16 cellular contexts compared by ENCODE assay signal in the genomic region with DNA sequence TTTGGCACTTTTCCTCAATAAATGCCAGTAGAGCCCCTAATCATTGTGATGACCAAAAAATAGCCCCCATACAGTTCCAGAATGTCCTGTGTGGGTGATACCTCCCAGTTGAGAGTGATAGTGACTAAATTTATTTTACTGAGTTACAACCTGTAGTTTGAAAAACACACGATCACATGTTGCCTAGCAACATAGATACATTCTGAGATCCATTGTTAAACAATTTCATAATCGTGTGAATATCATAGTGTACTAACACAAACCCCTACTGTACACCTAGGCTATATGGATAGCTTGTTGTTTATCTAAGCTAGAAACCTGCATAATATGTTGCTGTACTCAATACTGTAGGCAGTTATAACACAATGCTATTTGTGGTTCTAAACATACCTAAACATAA. TPM values are rescaled to one million over a fixed set of nuclear protein-coding genes. Genes with fewer than 3 reads are reported as not detected.
DNase-seq lines count a peak whose midpoint lies in the region; ATAC-seq and TF ChIP-seq lines count a peak whose summit lies in the region.
"Had no signal": no experiment of that assay in that cellular context is flagged by ENCODE, and none has a peak within 500 bp of the region (broad histone marks: within the 10 kb centered on the region; RNA-seq: fewer than 3 reads in every experiment).

No MANE protein-coding gene starts in this region.

- CTCF ChIA-PET in activated naive CD4-positive, alpha-beta T cell treated with anti-CD3 and anti-CD28 coated beads, Interleukin-2, amount 10 ng/mL, durations not matched to agents 7 days and 5 days (lab: Charles Lee) = interaction anchor here (1.1 to 3.1 kb wide), 6 partner anchors 11 to 76 kb away, joined by 3 to 10 read pairs (median 3); no protein-coding TSS in a partner anchor

- no peaks in the 10 kb centered on the region for H3K9me3 ChIP-seq in aorta (ENCODE audit: control insufficient read depth, low read length)
- H3K9me3 ChIP-seq: left lung, thoracic aorta had no signal

- H3K4me1 ChIP-seq in aorta (ENCODE audit: control insufficient read depth in 1 of 2, insufficient read depth in 2 of 2, low read length in 2 of 2) = peaks cover 0 to 2% of the 10 kb centered on the region in 2 donors

- no peak for ATAC-seq in naive B cell (ENCODE audit: low read depth in 2 of 2)
- ATAC-seq in GM19455 (IDR thresholded peaks at IDR 0.05; ENCODE audit: unreplicated experiment) = no peak
- ATAC-seq in aorta (ENCODE audit: low FRiP score) = no peak
- ATAC-seq: GM12878, left lung had no signal

- H3K36me3 ChIP-seq in aorta (ENCODE audit: control insufficient read depth in 1 of 2, insufficient read depth in 2 of 2, low read length in 1 of 2) = no peaks in the 10 kb centered on the region
- H3K36me3 ChIP-seq: left lung, thoracic aorta had no signal

- H3K4me1 Mint-ChIP-seq in activated naive CD4-positive, alpha-beta T cell treated with anti-CD3 and anti-CD28 coated beads, Interleukin-2, amount 10 ng/mL, durations not matched to agents 7 days and 5 days = peaks cover 48% of the 10 kb centered on the region
- peaks cover 48% of the 10 kb centered on the region for H3K4me1 Mint-ChIP-seq in HFFc6 (ENCODE audit: low read depth)
- peaks cover 71% of the 10 kb centered on the region for H3K4me1 Mint-ChIP-seq in activated naive CD8-positive, alpha-beta T cell (ENCODE audit: low read depth)
- H3K4me1 Mint-ChIP-seq in naive B cell = peaks cover 17 to 79% (median 45%) of the 10 kb centered on the region in 3 donors

- H3K4me3 Mint-ChIP-seq in activated naive CD4-positive, alpha-beta T cell treated with anti-CD3 and anti-CD28 coated beads, Interleukin-2, amount 10 ng/mL, durations not matched to agents 7 days and 5 days = no peak overlapping the region
- no peak overlapping the region for H3K4me3 Mint-ChIP-seq in HFFc6
- peak overlapping the region; percentile 30 for H3K4me3 Mint-ChIP-seq in activated naive CD8-positive, alpha-beta T cell
- H3K4me3 Mint-ChIP-seq in naive B cell = no peak overlapping the region

- peaks cover 2% of the 10 kb centered on the region for H3K9me3 Mint-ChIP-seq in activated naive CD4-positive, alpha-beta T cell treated with anti-CD3 and anti-CD28 coated beads, Interleukin-2, amount 10 ng/mL, durations not matched to agents 7 days and 5 days
- H3K9me3 Mint-ChIP-seq in HFFc6 = no peaks in the 10 kb centered on the region
- no peaks in the 10 kb centered on the region for H3K9me3 Mint-ChIP-seq in activated naive CD8-positive, alpha-beta T cell (ENCODE audit: low read depth)
- no peaks in the 10 kb centered on the region for H3K9me3 Mint-ChIP-seq in naive B cell

- no peaks in the 10 kb centered on the region for H3K27me3 Mint-ChIP-seq in activated naive CD4-positive, alpha-beta T cell treated with anti-CD3 and anti-CD28 coated beads, Interleukin-2, amount 10 ng/mL, durations not matched to agents 7 days and 5 days
- H3K27me3 Mint-ChIP-seq in HFFc6 (ENCODE audit: insufficient read depth) (no peaks in the 10 kb centered on the region; the same call in none of the 2 replicates), naive B cell (no peaks in the 10 kb centered on the region)
- no peaks in the 10 kb centered on the region for H3K27me3 Mint-ChIP-seq in activated naive CD8-positive, alpha-beta T cell

- 45 to 53% methylated on average over 2 of the region's 2 CpGs for WGBS in aorta, 2 donors

- no peaks in the 10 kb centered on the region for H3K27me3 ChIP-seq in aorta (ENCODE audit: control insufficient read depth in 1 of 2, insufficient read depth in 2 of 2, low read length in 1 of 2)
- H3K27me3 ChIP-seq: left lung had no signal

- H3K27ac Mint-ChIP-seq in activated naive CD4-positive, alpha-beta T cell treated with anti-CD3 and anti-CD28 coated beads, Interleukin-2, amount 10 ng/mL, durations not matched to agents 7 days and 5 days = peak overlapping the region; percentile 42
- H3K27ac Mint-ChIP-seq in HFFc6 (peak overlapping the region; percentile 59; the same call in 1 of the 2 replicates), naive B cell (peak overlapping the region in 4 of 6 donors; percentile 25 to 84 (median 60))
- peak overlapping the region; percentile 93 for H3K27ac Mint-ChIP-seq in activated naive CD8-positive, alpha-beta T cell

- H3K36me3 Mint-ChIP-seq in activated naive CD4-positive, alpha-beta T cell treated with anti-CD3 and anti-CD28 coated beads, Interleukin-2, amount 10 ng/mL, durations not matched to agents 7 days and 5 days = peaks cover 19% of the 10 kb centered on the region
- H3K36me3 Mint-ChIP-seq in HFFc6 (ENCODE audit: low read depth) = peaks cover 7% of the 10 kb centered on the region
- H3K36me3 Mint-ChIP-seq in activated naive CD8-positive, alpha-beta T cell = peaks cover 8% of the 10 kb centered on the region
- peaks cover 0 to 5% of the 10 kb centered on the region in 2 donors for H3K36me3 Mint-ChIP-seq in naive B cell

- no peak for TF ChIP-seq CTCF in HFFc6 (IDR thresholded peaks at IDR 0.05)

- DNase-seq in activated naive CD4-positive, alpha-beta T cell treated with anti-CD3 and anti-CD28 coated beads, Interleukin-2, amount 10 ng/mL, durations not matched to agents 7 days and 5 days = no peak
- no peak for DNase-seq in activated naive CD4-positive, alpha-beta T cell treated with Interleukin-2 at 50 U/mL for 16 hours
- no peak for DNase-seq in HFFc6
- no peak for DNase-seq in naive B cell
- DNase-seq in aorta = no peak
- no peak for DNase-seq in NCI-H146 (lab: John Stamatoyannopoulos, UW)
- DNase-seq: left lung; NCI-H345; SIG-M5; stimulated activated CD4-positive, alpha-beta T cell treated with anti-CD3 and anti-CD28 coated beads, Interleukin-4, amount 100 ng/mL, for 4 hours; stimulated activated CD8-positive, alpha-beta memory T cell treated with anti-CD3 and anti-CD28 coated beads, Interleukin-4, amount 100 ng/mL, for 48 hours had no signal

- intact Hi-C loops in aorta (cut with DNase I) = no loop called here

- no peak overlapping the region for H3K4me3 ChIP-seq in aorta (ENCODE audit: low read length in 2 of 2)
- H3K4me3 ChIP-seq: coronary artery, GM12878, left lung, thoracic aorta had no signal

- H3K27ac ChIP-seq in aorta (ENCODE audit: low read depth in 1 of 2, low read length in 2 of 2) = no peak overlapping the region
- H3K27ac ChIP-seq: coronary artery, left lung, thoracic aorta had no signal

RNA-seq across cellular contexts. Expression of a gene that starts 30.6 kb away (rescaled TPM):
- 100 to 1,000 TPM in 4 of 6 experiments, 10 to 100 TPM in 2; 95.7 to 105 (median 101) TPM for total RNA-seq in HFFc6 (2021; fragmentation: NEBNext Ultra II Directional; extraction: Animal tissue kit (Norgen Biotek cat#: 25700))
- polyA plus RNA-seq in naive B cell (ENCODE audit: low read depth in 6 of 6) = 10 to 100 TPM; 19.3 to 41.3 (median 25.9) TPM
- total RNA-seq in aorta = 10 to 100 TPM; 59.1 to 66.7 TPM
- polyA plus RNA-seq in aorta = 10 to 100 TPM; 37.2 to 42.2 TPM

Comparison
In these comparisons a context has a peak if more than half of its experiments do, and no peak if none do; other contexts are left out.
1. H3K27ac Mint-ChIP-seq: peak in every context shown above with its lines; median percentile 93 in activated naive CD8-positive, alpha-beta T cell; 60 in naive B cell; 59 in HFFc6; 42 in activated naive CD4-positive, alpha-beta T cell treated with anti-CD3 and anti-CD28 coated beads, Interleukin-2, amount 10 ng/mL, durations not matched to agents 7 days and 5 days.